ENCODE assay signal across 1 cellular context in the genomic region with DNA sequence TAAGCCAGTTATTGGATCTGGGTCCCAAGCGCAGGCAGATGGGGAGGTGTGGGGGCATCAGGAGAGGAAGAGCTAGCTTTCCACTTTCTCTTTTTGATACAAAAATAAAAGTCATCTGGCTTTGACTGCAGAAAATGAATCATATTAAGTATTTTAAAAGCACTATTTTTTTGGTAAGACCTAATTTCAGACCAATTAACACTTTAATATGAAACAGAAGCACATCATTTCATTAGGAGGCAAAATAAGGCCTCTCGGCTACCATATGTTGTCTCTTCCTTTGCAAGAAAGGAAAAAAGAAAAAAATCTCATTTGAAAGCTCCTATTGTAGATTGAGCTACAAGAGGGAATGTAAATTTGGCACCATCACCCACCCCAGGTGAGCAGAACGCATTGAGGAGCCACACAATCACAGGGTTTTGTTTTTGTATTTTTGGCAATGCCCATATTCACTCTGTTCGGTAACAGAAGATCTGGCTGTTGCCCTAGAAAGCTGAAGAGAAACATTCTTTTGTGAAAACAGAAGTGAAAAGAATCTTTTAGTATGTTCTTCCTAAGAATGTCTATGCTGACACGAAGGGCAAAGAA.
TF ChIP-seq lines count a peak whose summit lies in the region.

No MANE protein-coding gene starts in this region.

TF ChIP-seq in GM23338, 12 proteins besides CTCF, POLR2A, EP300 and RAD21 (continued from another document):
- TF ChIP-seq, protein P1, sequence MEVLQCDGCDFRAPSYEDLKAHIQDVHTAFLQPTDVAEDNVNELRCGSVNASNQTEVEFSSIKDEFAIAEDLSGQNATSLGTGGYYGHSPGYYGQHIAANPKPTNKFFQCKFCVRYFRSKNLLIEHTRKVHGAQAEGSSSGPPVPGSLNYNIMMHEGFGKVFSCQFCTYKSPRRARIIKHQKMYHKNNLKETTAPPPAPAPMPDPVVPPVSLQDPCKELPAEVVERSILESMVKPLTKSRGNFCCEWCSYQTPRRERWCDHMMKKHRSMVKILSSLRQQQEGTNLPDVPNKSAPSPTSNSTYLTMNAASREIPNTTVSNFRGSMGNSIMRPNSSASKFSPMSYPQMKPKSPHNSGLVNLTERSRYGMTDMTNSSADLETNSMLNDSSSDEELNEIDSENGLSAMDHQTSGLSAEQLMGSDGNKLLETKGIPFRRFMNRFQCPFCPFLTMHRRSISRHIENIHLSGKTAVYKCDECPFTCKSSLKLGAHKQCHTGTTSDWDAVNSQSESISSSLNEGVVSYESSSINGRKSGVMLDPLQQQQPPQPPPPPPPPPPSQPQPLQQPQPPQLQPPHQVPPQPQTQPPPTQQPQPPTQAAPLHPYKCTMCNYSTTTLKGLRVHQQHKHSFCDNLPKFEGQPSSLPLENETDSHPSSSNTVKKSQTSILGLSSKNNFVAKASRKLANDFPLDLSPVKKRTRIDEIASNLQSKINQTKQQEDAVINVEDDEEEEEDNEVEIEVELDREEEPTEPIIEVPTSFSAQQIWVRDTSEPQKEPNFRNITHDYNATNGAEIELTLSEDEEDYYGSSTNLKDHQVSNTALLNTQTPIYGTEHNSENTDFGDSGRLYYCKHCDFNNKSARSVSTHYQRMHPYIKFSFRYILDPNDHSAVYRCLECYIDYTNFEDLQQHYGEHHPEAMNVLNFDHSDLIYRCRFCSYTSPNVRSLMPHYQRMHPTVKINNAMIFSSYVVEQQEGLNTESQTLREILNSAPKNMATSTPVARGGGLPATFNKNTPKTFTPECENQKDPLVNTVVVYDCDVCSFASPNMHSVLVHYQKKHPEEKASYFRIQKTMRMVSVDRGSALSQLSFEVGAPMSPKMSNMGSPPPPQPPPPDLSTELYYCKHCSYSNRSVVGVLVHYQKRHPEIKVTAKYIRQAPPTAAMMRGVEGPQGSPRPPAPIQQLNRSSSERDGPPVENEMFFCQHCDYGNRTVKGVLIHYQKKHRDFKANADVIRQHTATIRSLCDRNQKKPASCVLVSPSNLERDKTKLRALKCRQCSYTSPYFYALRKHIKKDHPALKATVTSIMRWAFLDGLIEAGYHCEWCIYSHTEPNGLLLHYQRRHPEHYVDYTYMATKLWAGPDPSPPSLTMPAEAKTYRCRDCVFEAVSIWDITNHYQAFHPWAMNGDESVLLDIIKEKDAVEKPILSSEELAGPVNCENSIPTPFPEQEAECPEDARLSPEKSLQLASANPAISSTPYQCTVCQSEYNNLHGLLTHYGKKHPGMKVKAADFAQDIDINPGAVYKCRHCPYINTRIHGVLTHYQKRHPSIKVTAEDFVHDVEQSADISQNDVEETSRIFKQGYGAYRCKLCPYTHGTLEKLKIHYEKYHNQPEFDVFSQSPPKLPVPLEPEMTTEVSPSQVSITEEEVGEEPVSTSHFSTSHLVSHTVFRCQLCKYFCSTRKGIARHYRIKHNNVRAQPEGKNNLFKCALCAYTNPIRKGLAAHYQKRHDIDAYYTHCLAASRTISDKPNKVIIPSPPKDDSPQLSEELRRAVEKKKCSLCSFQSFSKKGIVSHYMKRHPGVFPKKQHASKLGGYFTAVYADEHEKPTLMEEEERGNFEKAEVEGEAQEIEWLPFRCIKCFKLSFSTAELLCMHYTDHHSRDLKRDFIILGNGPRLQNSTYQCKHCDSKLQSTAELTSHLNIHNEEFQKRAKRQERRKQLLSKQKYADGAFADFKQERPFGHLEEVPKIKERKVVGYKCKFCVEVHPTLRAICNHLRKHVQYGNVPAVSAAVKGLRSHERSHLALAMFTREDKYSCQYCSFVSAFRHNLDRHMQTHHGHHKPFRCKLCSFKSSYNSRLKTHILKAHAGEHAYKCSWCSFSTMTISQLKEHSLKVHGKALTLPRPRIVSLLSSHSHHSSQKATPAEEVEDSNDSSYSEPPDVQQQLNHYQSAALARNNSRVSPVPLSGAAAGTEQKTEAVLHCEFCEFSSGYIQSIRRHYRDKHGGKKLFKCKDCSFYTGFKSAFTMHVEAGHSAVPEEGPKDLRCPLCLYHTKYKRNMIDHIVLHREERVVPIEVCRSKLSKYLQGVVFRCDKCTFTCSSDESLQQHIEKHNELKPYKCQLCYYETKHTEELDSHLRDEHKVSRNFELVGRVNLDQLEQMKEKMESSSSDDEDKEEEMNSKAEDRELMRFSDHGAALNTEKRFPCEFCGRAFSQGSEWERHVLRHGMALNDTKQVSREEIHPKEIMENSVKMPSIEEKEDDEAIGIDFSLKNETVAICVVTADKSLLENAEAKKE (CRISPR knock-in tag; IDR thresholded peaks at IDR 0.05), result no peak
- no peak for TF ChIP-seq EZH2 (IDR thresholded peaks at IDR 0.05; ENCODE audit: low read depth, unreplicated experiment)
- TF ChIP-seq CREB1 (CRISPR knock-in tag; IDR thresholded peaks at IDR 0.05; ENCODE audit: low read depth), result no peak
- TF ChIP-seq STAT1 (IDR thresholded peaks at IDR 0.05; ENCODE audit: unreplicated experiment), result no peak
- no peak for TF ChIP-seq POLR2AphosphoS5 (IDR thresholded peaks at IDR 0.05; ENCODE audit: low read depth)
- TF ChIP-seq JUNB (IDR thresholded peaks at IDR 0.05; ENCODE audit: unreplicated experiment), result no peak
- TF ChIP-seq, protein P2, sequence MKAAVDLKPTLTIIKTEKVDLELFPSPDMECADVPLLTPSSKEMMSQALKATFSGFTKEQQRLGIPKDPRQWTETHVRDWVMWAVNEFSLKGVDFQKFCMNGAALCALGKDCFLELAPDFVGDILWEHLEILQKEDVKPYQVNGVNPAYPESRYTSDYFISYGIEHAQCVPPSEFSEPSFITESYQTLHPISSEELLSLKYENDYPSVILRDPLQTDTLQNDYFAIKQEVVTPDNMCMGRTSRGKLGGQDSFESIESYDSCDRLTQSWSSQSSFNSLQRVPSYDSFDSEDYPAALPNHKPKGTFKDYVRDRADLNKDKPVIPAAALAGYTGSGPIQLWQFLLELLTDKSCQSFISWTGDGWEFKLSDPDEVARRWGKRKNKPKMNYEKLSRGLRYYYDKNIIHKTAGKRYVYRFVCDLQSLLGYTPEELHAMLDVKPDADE (IDR thresholded peaks at IDR 0.05), result no peak
- no peak for TF ChIP-seq ZNF331 (CRISPR knock-in tag; IDR thresholded peaks at IDR 0.05; ENCODE audit: low read depth)
- TF ChIP-seq EZH2phosphoT487 (IDR thresholded peaks at IDR 0.05; ENCODE audit: unreplicated experiment), result no peak
- no peak for TF ChIP-seq ZNF114 (CRISPR knock-in tag; IDR thresholded peaks at IDR 0.05)
- TF ChIP-seq NANOG (IDR thresholded peaks at IDR 0.05; ENCODE audit: borderline replicate concordance), result no peak
